ENCODE assay signal across 28 cellular contexts in the genomic region with DNA sequence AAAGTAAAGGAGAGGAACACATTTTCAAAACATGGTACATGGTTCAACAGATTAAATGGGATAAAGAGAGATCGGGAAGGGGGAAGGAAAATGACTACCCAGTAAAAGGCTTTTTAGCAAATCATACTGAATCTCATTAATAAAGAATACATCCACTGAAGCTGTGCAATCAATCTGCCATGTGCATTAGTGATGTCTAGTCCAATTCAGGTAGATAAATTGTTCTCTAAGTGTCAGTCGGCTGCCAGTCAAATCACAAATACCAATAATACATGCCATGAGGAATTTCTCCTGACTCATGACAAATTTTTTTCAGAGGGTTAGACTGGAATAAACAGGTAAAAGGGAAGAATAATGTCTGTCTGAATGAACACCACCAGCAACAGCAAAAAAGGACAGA. TPM values are rescaled to one million over a fixed set of nuclear protein-coding genes. Genes with fewer than 3 reads are reported as not detected.
"Had no signal": no experiment of that assay in that cellular context is flagged by ENCODE, and none has a peak within 500 bp of the region (broad histone marks: within the 10 kb centered on the region; RNA-seq: fewer than 3 reads in every experiment).

No MANE protein-coding gene starts in this region.

- H3K4me3 Mint-ChIP-seq: stimulated activated effector memory CD8-positive, alpha-beta T cell treated with anti-CD3 and anti-CD28 coated beads, Interleukin-12 subunit alpha, Interleukin-12 subunit beta, amount 100 ng/mL, for 72 hours; stimulated activated memory B cell treated with anti-CD40 and anti-IgM and Interleukin-4, amounts not matched to agents 10 μg/mL and 1 μg/mL and 100 μg/mL, for 72 hours; stimulated activated naive B cell treated with anti-CD40 and anti-IgM and Interleukin-4, amounts not matched to agents 10 μg/mL and 1 μg/mL and 100 μg/mL, for 72 hours; stimulated activated naive CD8-positive, alpha-beta T cell treated with anti-CD3 and anti-CD28 coated beads, Interleukin-15, amount 100 ng/mL, for 72 hours; stimulated activated naive CD8-positive, alpha-beta T cell treated with anti-CD3 and anti-CD28 coated beads, Interleukin-15, Interleukin-2, amounts not matched to agents 100 ng/mL and 50 ng/mL, for 24 hours; type B pancreatic cell had no signal

- H3K36me3 Mint-ChIP-seq: stimulated activated effector memory CD8-positive, alpha-beta T cell treated with anti-CD3 and anti-CD28 coated beads, Interleukin-12 subunit alpha, Interleukin-12 subunit beta, amount 100 ng/mL, for 72 hours; stimulated activated memory B cell treated with anti-CD40 and anti-IgM and Interleukin-4, amounts not matched to agents 10 μg/mL and 1 μg/mL and 100 μg/mL, for 72 hours; stimulated activated naive B cell treated with anti-CD40 and anti-IgM and Interleukin-4, amounts not matched to agents 10 μg/mL and 1 μg/mL and 100 μg/mL, for 72 hours; type B pancreatic cell had no signal

- DNase-seq: stimulated activated CD4-positive, alpha-beta T cell treated with anti-CD3 and anti-CD28 coated beads, Interleukin-2, amount 100 ng/mL, for 48 hours; stimulated activated CD4-positive, alpha-beta T cell treated with anti-CD3 and anti-CD28 coated beads, Interleukin-4, amount 100 ng/mL, for 1 hour; stimulated activated CD4-positive, alpha-beta T cell treated with anti-CD3 and anti-CD28 coated beads, Interleukin-4, amount 100 ng/mL, for 24 hours; stimulated activated CD4-positive, alpha-beta T cell treated with anti-CD3 and anti-CD28 coated beads, Interleukin-4, amount 100 ng/mL, for 4 hours; stimulated activated CD8-positive, alpha-beta memory T cell treated with anti-CD3 and anti-CD28 coated beads, Interleukin-4, amount 100 ng/mL, for 48 hours; stimulated activated naive B cell treated with anti-CD40 and anti-IgM and Interleukin-4, amounts not matched to agents 10 μg/mL and 1 μg/mL and 100 μg/mL, for 72 hours; stimulated activated naive CD4-positive, alpha-beta T cell; stimulated activated naive CD4-positive, alpha-beta T cell treated with Interleukin-2 at 50 U/mL for 16 hours; stimulated activated naive CD8-positive, alpha-beta T cell treated with anti-CD3 and anti-CD28 coated beads, Interleukin-15, amount 100 ng/mL, for 72 hours; stimulated activated naive CD8-positive, alpha-beta T cell treated with anti-CD3 and anti-CD28 coated beads, Interleukin-15, Interleukin-2, amounts not matched to agents 100 U/mL and 50 U/mL, for 24 hours; stomach; substantia nigra; testis; thyroid gland; tibial artery; transverse colon; trophoblast cell; upper lobe of left lung; upper lobe of right lung; uterus had no signal

- H3K36me3 ChIP-seq: stomach, suprapubic skin, thoracic aorta, thyroid gland, tibial artery, tibial nerve, transverse colon, upper lobe of left lung, upper lobe of right lung, uterus, vagina had no signal

- H3K4me1 Mint-ChIP-seq: stimulated activated effector memory CD8-positive, alpha-beta T cell treated with anti-CD3 and anti-CD28 coated beads, Interleukin-12 subunit alpha, Interleukin-12 subunit beta, amount 100 ng/mL, for 72 hours; stimulated activated memory B cell treated with anti-CD40 and anti-IgM and Interleukin-4, amounts not matched to agents 10 μg/mL and 1 μg/mL and 100 μg/mL, for 72 hours; stimulated activated naive B cell treated with anti-CD40 and anti-IgM and Interleukin-4, amounts not matched to agents 10 μg/mL and 1 μg/mL and 100 μg/mL, for 72 hours; stimulated activated naive CD8-positive, alpha-beta T cell treated with anti-CD3 and anti-CD28 coated beads, Interleukin-15, amount 100 ng/mL, for 72 hours had no signal

- H3K9me3 Mint-ChIP-seq: stimulated activated effector memory CD8-positive, alpha-beta T cell treated with anti-CD3 and anti-CD28 coated beads, Interleukin-12 subunit alpha, Interleukin-12 subunit beta, amount 100 ng/mL, for 72 hours; stimulated activated memory B cell treated with anti-CD40 and anti-IgM and Interleukin-4, amounts not matched to agents 10 μg/mL and 1 μg/mL and 100 μg/mL, for 72 hours; stimulated activated naive B cell treated with anti-CD40 and anti-IgM and Interleukin-4, amounts not matched to agents 10 μg/mL and 1 μg/mL and 100 μg/mL, for 72 hours; stimulated activated naive CD8-positive, alpha-beta T cell treated with anti-CD3 and anti-CD28 coated beads, Interleukin-15, amount 100 ng/mL, for 72 hours; stimulated activated naive CD8-positive, alpha-beta T cell treated with anti-CD3 and anti-CD28 coated beads, Interleukin-15, Interleukin-2, amounts not matched to agents 100 ng/mL and 50 ng/mL, for 24 hours; type B pancreatic cell had no signal

- H3K4me3 ChIP-seq: stomach, suprapubic skin, testis, thoracic aorta, thyroid gland, tibial artery, tibial nerve, transverse colon, upper lobe of left lung, upper lobe of right lung, uterus, vagina had no signal

- H3K9me3 ChIP-seq: stomach, suprapubic skin, testis, thoracic aorta, thyroid gland, tibial artery, tibial nerve, transverse colon, upper lobe of left lung, upper lobe of right lung, uterus, vagina had no signal

- H3K27ac ChIP-seq: stomach, suprapubic skin, testis, thoracic aorta, thyroid gland, tibial artery, tibial nerve, transverse colon, upper lobe of left lung, upper lobe of right lung, uterus, vagina had no signal

- H3K27me3 Mint-ChIP-seq: stimulated activated memory B cell treated with anti-CD40 and anti-IgM and Interleukin-4, amounts not matched to agents 10 μg/mL and 1 μg/mL and 100 μg/mL, for 72 hours; stimulated activated naive B cell treated with anti-CD40 and anti-IgM and Interleukin-4, amounts not matched to agents 10 μg/mL and 1 μg/mL and 100 μg/mL, for 72 hours; stimulated activated naive CD8-positive, alpha-beta T cell treated with anti-CD3 and anti-CD28 coated beads, Interleukin-15, amount 100 ng/mL, for 72 hours; type B pancreatic cell had no signal

- H3K27me3 ChIP-seq: stomach, suprapubic skin, testis, thyroid gland, tibial artery, tibial nerve, transverse colon, upper lobe of left lung, upper lobe of right lung, uterus, vagina had no signal

- H3K27ac Mint-ChIP-seq: stimulated activated effector memory CD8-positive, alpha-beta T cell treated with anti-CD3 and anti-CD28 coated beads, Interleukin-12 subunit alpha, Interleukin-12 subunit beta, amount 100 ng/mL, for 72 hours; stimulated activated memory B cell treated with anti-CD40 and anti-IgM and Interleukin-4, amounts not matched to agents 10 μg/mL and 1 μg/mL and 100 μg/mL, for 72 hours; stimulated activated naive B cell treated with anti-CD40 and anti-IgM and Interleukin-4, amounts not matched to agents 10 μg/mL and 1 μg/mL and 100 μg/mL, for 72 hours; stimulated activated naive CD8-positive, alpha-beta T cell treated with anti-CD3 and anti-CD28 coated beads, Interleukin-15, amount 100 ng/mL, for 72 hours; stimulated activated naive CD8-positive, alpha-beta T cell treated with anti-CD3 and anti-CD28 coated beads, Interleukin-15, Interleukin-2, amounts not matched to agents 100 ng/mL and 50 ng/mL, for 24 hours; type B pancreatic cell had no signal

- H3K4me1 ChIP-seq: stomach, suprapubic skin, testis, thyroid gland, tibial artery, tibial nerve, transverse colon, upper lobe of left lung, upper lobe of right lung, uterus, vagina had no signal

- ATAC-seq: stimulated activated effector memory CD8-positive, alpha-beta T cell treated with anti-CD3 and anti-CD28 coated beads, Interleukin-12 subunit alpha, Interleukin-12 subunit beta, amount 100 ng/mL, for 72 hours; stimulated activated memory B cell treated with anti-CD40 and anti-IgM and Interleukin-4, amounts not matched to agents 10 μg/mL and 1 μg/mL and 100 μg/mL, for 72 hours; stimulated activated naive B cell treated with anti-CD40 and anti-IgM and Interleukin-4, amounts not matched to agents 10 μg/mL and 1 μg/mL and 100 μg/mL, for 72 hours; stimulated activated naive CD8-positive, alpha-beta T cell treated with anti-CD3 and anti-CD28 coated beads, Interleukin-15, amount 100 ng/mL, for 72 hours; stimulated activated naive CD8-positive, alpha-beta T cell treated with anti-CD3 and anti-CD28 coated beads, Interleukin-15, Interleukin-2, amounts not matched to agents 100 U/mL and 50 U/mL, for 24 hours; upper lobe of right lung had no signal

RNA-seq across cellular contexts. Expression of a gene that starts 22.6 kb away (rescaled TPM):
- total RNA-seq: thyroid gland had no signal
